In the genomic region with DNA sequence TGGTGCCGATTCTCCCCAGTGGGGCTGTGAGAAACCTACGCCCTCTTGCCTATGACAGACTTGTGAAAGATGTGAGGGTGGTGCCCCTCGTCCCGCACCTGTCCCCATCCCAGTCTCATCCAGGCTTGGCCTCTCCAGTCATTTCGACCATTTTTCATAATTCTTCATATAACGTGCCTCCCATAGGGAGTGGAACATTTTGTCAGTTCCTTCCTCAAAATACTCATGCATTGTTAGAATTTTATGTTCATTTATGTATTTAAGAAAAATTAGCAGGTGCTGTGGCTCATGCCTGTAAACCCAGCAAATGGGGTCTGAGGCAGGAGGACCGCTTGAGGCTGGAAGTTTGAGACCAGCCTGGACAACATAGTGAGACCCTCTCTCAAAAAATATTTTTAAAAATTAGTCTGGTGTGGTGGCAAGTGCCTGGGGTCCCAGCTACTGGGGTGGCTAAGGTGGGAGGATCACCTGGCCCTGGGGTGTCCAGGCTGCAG, we compare ENCODE assay signal across 9 cellular contexts. TPM values are rescaled to one million over a fixed set of nuclear protein-coding genes. Genes with fewer than 3 reads are reported as not detected.
DNase-seq lines count a peak whose midpoint lies in the region; ATAC-seq and TF ChIP-seq lines count a peak whose summit lies in the region.
"Had no signal": no experiment of that assay in that cellular context is flagged by ENCODE, and none has a peak within 500 bp of the region (broad histone marks: within the 10 kb centered on the region; RNA-seq: fewer than 3 reads in every experiment).

No MANE protein-coding gene starts in this region.

- 71 to 78% methylated on average over 4 to 7 of the region's 7 CpGs for WGBS in endodermal cell (ENCODE audit: insufficient coverage in 1 of 2, insufficient read length in 1 of 2), 2 experiments
- 56 to 66% (median 60%) methylated on average over 7 of the region's 7 CpGs for WGBS in psoas muscle, 3 donors

- H3K27ac Mint-ChIP-seq in Calu3 (ENCODE audit: unreplicated experiment) (peak overlapping the region; percentile 99), endodermal cell (peak overlapping the region; percentile 78)

- DNase-seq in Calu3, result no peak
- DNase-seq in endodermal cell, result no peak
- no peak for DNase-seq in psoas muscle
- DNase-seq in GM13976 (ENCODE audit: low spot score), result no peak
- DNase-seq in NCI-H2196 (lab: John Stamatoyannopoulos, UW; ENCODE audit: unreplicated experiment), result no peak

- H3K27ac ChIP-seq in OCI-LY3 (ENCODE audit: low read length) (peak overlapping the region; percentile 29; the same call in 1 of the 2 replicates), endodermal cell (ENCODE audit: low read depth, low read length) (peak overlapping the region; percentile 78), psoas muscle (peak overlapping the region; percentile 87)
- H3K27ac ChIP-seq: cardiac muscle cell had no signal

- no peak overlapping the region for H3K9ac ChIP-seq in OCI-LY3 (ENCODE audit: low read length)
- H3K9ac ChIP-seq in endodermal cell (ENCODE audit: extremely low read depth, low read length, poor library complexity, severe bottlenecking), result no peak overlapping the region

- H3K4me1 Mint-ChIP-seq in Calu3 (ENCODE audit: low read depth, unreplicated experiment) (no peaks in the 10 kb centered on the region), endodermal cell (no peaks in the 10 kb centered on the region)

- peak overlapping the region; percentile 59 for H3K4me2 ChIP-seq in OCI-LY3 (ENCODE audit: low read length)

- BruUV-seq in Calu3 (replicated peaks; lab: Mats Ljungman, UMichigan), result no TSS peak

- H3K9me3 ChIP-seq in OCI-LY3 (ENCODE audit: insufficient read depth, low read length) (peaks cover 4% of the 10 kb centered on the region; the same call in 1 of the 2 replicates), endodermal cell (ENCODE audit: control insufficient read depth, low read length) (peaks cover 6% of the 10 kb centered on the region), psoas muscle (peaks cover 6% of the 10 kb centered on the region)

- in situ Hi-C loops in GM13976 (cut with MboI; ENCODE audit: low sequenced_read_pairs, unreplicated experiment), result no loop called here

- H2AFZ ChIP-seq in OCI-LY3 (ENCODE audit: low read depth, low read length), result peak overlapping the region; percentile 93

- no peaks in the 10 kb centered on the region for H4K20me1 ChIP-seq in OCI-LY3 (ENCODE audit: insufficient read depth, low read length)

- H3K9me3 Mint-ChIP-seq in Calu3 (ENCODE audit: low read depth, unreplicated experiment), result no peaks in the 10 kb centered on the region
- peaks cover 10% of the 10 kb centered on the region for H3K9me3 Mint-ChIP-seq in endodermal cell

- CTCF ChIA-PET in Calu3 (lab: Charles Lee), result no interaction called here

- H3K4me3 ChIP-seq in OCI-LY3 (ENCODE audit: low read length) (peak overlapping the region; percentile 53), endodermal cell (ENCODE audit: low read length) (peak overlapping the region; percentile 69), psoas muscle (peak overlapping the region; percentile 79)

- H3K4me3 Mint-ChIP-seq in Calu3 (ENCODE audit: low read depth, unreplicated experiment) (peak overlapping the region; percentile 99), endodermal cell (peak overlapping the region; percentile 100)

- no peaks in the 10 kb centered on the region for H3K27me3 Mint-ChIP-seq in Calu3 (ENCODE audit: unreplicated experiment)
- H3K27me3 Mint-ChIP-seq in endodermal cell (ENCODE audit: insufficient read depth), result peaks cover 37% of the 10 kb centered on the region

- H3K4me1 ChIP-seq in OCI-LY3 (ENCODE audit: low read length) (peaks cover 5% of the 10 kb centered on the region), endodermal cell (ENCODE audit: control insufficient read depth, insufficient read depth, low read length) (no peaks in the 10 kb centered on the region), psoas muscle (peaks cover 6% of the 10 kb centered on the region)

- intact Hi-C loops in Calu3 (cut with micrococcal nuclease; ENCODE audit: unreplicated experiment) (no loop called here), psoas muscle (cut with DNase I) (loop anchor here in 1 of 2 donors (5.0 kb wide), 1 partner anchor 57 kb away; no protein-coding TSS in a partner anchor)

- peaks cover 27% of the 10 kb centered on the region for H3K79me2 ChIP-seq in OCI-LY3 (ENCODE audit: low read length)

- H3K36me3 ChIP-seq in OCI-LY3 (replicated peaks; ENCODE audit: low read depth, low read length), result peaks cover 13% of the 10 kb centered on the region
- peaks cover 23% of the 10 kb centered on the region for H3K36me3 ChIP-seq in endodermal cell (ENCODE audit: control insufficient read depth, insufficient read depth, low read length)
- H3K36me3 ChIP-seq in psoas muscle (ENCODE audit: insufficient read depth in 1 of 2, low read depth in 1 of 2), result peaks cover 0 to 30% of the 10 kb centered on the region in 2 donors

- TF ChIP-seq CTCF in Calu3 (IDR thresholded peaks at IDR 0.05; ENCODE audit: unreplicated experiment) (no peak), OCI-LY3 (IDR thresholded peaks at IDR 0.05; ENCODE audit: low read depth, low read length) (no peak), endodermal cell (conservative IDR thresholded peaks at IDR 0.05) (no peak), psoas muscle (IDR thresholded peaks at IDR 0.05) (no peak), GM13976 (IDR thresholded peaks at IDR 0.05; ENCODE audit: borderline replicate concordance, control extremely low read depth, extremely low read depth, insufficient read depth, missing control alignments) (no peak)

- ATAC-seq in psoas muscle (no peak), GM21528 (IDR thresholded peaks at IDR 0.05; ENCODE audit: low FRiP score, unreplicated experiment) (no peak), GM21619 (IDR thresholded peaks at IDR 0.05; ENCODE audit: unreplicated experiment) (no peak)

- H3K36me3 Mint-ChIP-seq in Calu3 (ENCODE audit: insufficient read depth, unreplicated experiment), result peaks cover 21% of the 10 kb centered on the region
- H3K36me3 Mint-ChIP-seq in endodermal cell (ENCODE audit: low read depth), result peaks cover 18% of the 10 kb centered on the region

- H3K27me3 ChIP-seq in OCI-LY3 (ENCODE audit: low read depth, low read length) (peaks cover 15% of the 10 kb centered on the region; the same call in 1 of the 2 replicates), endodermal cell (ENCODE audit: control insufficient read depth, insufficient read depth, low read length, poor library complexity, severe bottlenecking) (peaks cover 26% of the 10 kb centered on the region), psoas muscle (ENCODE audit: insufficient read depth in 3 of 3, low read length in 2 of 3) (no peaks in the 10 kb centered on the region)

RNA-seq across cellular contexts. Expression of a gene that starts 0.8 kb away (rescaled TPM):
- total RNA-seq in Calu3 (2022) (19.1 and 24.0 TPM in 2 replicates), endodermal cell (10 to 100 TPM; 43.5 to 60.0 TPM), psoas muscle (10 to 100 TPM; 42.5 to 72.3 (median 47.7) TPM)
- 63.8 TPM for polyA plus RNA-seq in endodermal cell (2013, experiment 1 of 2)
- polyA plus RNA-seq in endodermal cell (2013, experiment 2 of 2), result 61.1 TPM
- polyA plus RNA-seq in psoas muscle, result 10 to 100 TPM; 43.8 to 79.6 (median 71.5) TPM

RNA-seq across cellular contexts. Expression of a gene that starts 19.7 kb away (rescaled TPM):
- total RNA-seq in Calu3 (2022), result 9.7 and 13.0 TPM in 2 replicates
- total RNA-seq in endodermal cell, result 10 to 100 TPM; 10.1 to 11.8 TPM
- polyA plus RNA-seq in endodermal cell (2013, experiment 1 of 2), result 4.8 TPM
- polyA plus RNA-seq in endodermal cell (2013, experiment 2 of 2), result 2.7 TPM
- not detected for total RNA-seq in psoas muscle
- polyA plus RNA-seq in psoas muscle, result under 1 TPM in 2 of 3 donors, not detected in 1; 0.03 to 0.05 TPM

RNA-seq across cellular contexts. Expression of a gene that starts 42.8 kb away (rescaled TPM):
- total RNA-seq in Calu3 (2022) (5.9 and 11.3 TPM in 2 replicates), endodermal cell (1 to 10 TPM; 8.5 to 8.8 TPM), psoas muscle (1 to 10 TPM; 3.7 to 5.1 (median 3.9) TPM)
- 4.2 TPM for polyA plus RNA-seq in endodermal cell (2013, experiment 1 of 2)
- polyA plus RNA-seq in endodermal cell (2013, experiment 2 of 2), result 4.6 TPM
- 1 to 10 TPM; 1.5 to 6.1 (median 1.7) TPM for polyA plus RNA-seq in psoas muscle

RNA-seq across cellular contexts. Expression of a gene that starts 44.6 kb away (rescaled TPM):
- total RNA-seq in Calu3 (2022) (3.3 and 3.8 TPM in 2 replicates), endodermal cell (10 to 100 TPM; 17.5 to 17.7 TPM), psoas muscle (1 to 10 TPM; 3.8 to 5.8 (median 4.3) TPM)
- 11.0 TPM for polyA plus RNA-seq in endodermal cell (2013, experiment 1 of 2)
- 10.3 TPM for polyA plus RNA-seq in endodermal cell (2013, experiment 2 of 2)
- polyA plus RNA-seq in psoas muscle, result 1 to 10 TPM; 3.3 to 5.2 (median 4.5) TPM

Comparison
In these comparisons a context has a peak if more than half of its experiments do, and no peak if none do; other contexts are left out.
1. H3K27ac ChIP-seq: peak in every context shown above with its lines; median percentile 87 in psoas muscle; 78 in endodermal cell; 29 in OCI-LY3.